Comparison of ENCODE assay signal across 23 cellular contexts in genomic region chr3:117408811-117409210, GRCh38.
"Had no signal": no experiment of that assay in that cellular context is flagged by ENCODE, and none has a peak within 500 bp of the region (broad histone marks: within the 10 kb centered on the region; RNA-seq: fewer than 3 reads in every experiment).

No MANE protein-coding gene starts in this region.

- H3K27ac ChIP-seq: brain microvascular endothelial cell, coronary artery, thyroid gland, uterus had no signal

- H3K27me3 ChIP-seq: brain microvascular endothelial cell, thyroid gland, uterus had no signal

- H3K9me3 ChIP-seq: thyroid gland, uterus had no signal

- DNase-seq: activated CD4-positive, alpha-beta T cell treated with anti-CD3 and anti-CD28 coated beads, Interleukin-2, amount 10 ng/mL, durations not matched to agents 24 days and 14 days; activated CD8-positive, alpha-beta T cell treated with anti-CD3 and anti-CD28 coated beads for 36 hours; activated naive CD4-positive, alpha-beta T cell treated with Interleukin-2 at 50 U/mL for 16 hours; activated naive CD8-positive, alpha-beta T cell treated with anti-CD3 and anti-CD28 coated beads, Interleukin-2, amount 10 ng/mL, durations not matched to agents 7 days and 5 days; activated T-cell treated with anti-CD3 and anti-CD28 coated beads, Interleukin-2, amount 50 U/mL, for 1 hour; brain microvascular endothelial cell; effector CD4-positive, alpha-beta T cell; hypothalamus; kidney; mammary epithelial cell; midbrain; nephron progenitor cell; nucleus accumbens; posterior cingulate gyrus; retina; stimulated activated CD4-positive, alpha-beta T cell treated with anti-CD3 and anti-CD28 coated beads, Interleukin-12 subunit alpha, Interleukin-12 subunit beta, amount 100 ng/mL, for 4 hours; stimulated activated CD4-positive, alpha-beta T cell treated with anti-CD3 and anti-CD28 coated beads, Interleukin-2, amount 100 ng/mL, for 24 hours; stimulated activated naive CD4-positive, alpha-beta T cell treated with Interleukin-2 at 50 U/mL for 16 hours; T1000; thyroid gland; uterus had no signal

- H3K4me3 ChIP-seq: coronary artery, thyroid gland, uterus had no signal

- H3K4me1 ChIP-seq: thyroid gland, uterus had no signal

- ATAC-seq: activated CD8-positive, alpha-beta T cell treated with anti-CD3 and anti-CD28 coated beads for 36 hours; left lobe of liver had no signal

- H3K36me3 ChIP-seq: brain microvascular endothelial cell, thyroid gland, uterus had no signal
